ENCODE assay signal across 22 cellular contexts in the genomic region with DNA sequence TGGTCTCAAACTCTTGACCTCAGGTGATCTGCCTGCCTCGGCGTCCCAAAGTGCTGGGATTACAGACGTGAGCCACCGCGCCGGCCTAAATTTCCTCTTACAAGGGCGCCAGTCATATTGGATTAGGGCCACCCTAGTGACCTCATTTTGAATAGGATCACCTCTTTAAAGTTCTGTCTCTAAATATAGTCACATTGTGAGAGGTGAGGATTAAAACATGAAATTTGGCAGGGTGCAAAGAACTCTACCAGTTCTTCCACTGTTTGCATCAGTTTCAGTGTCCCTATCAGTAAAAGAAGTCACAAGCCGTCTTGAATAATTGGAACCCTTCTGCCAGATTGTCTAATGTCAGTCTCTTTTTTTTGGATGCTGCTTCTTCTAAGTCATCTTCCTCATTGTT. TPM values are rescaled to one million over a fixed set of nuclear protein-coding genes. Genes with fewer than 3 reads are reported as not detected.
DNase-seq lines count a peak whose midpoint lies in the region; ATAC-seq and TF ChIP-seq lines count a peak whose summit lies in the region.
"Had no signal": no experiment of that assay in that cellular context is flagged by ENCODE, and none has a peak within 500 bp of the region (broad histone marks: within the 10 kb centered on the region; RNA-seq: fewer than 3 reads in every experiment).

No MANE protein-coding gene starts in this region.

- H3K36me3 ChIP-seq in hepatocyte (replicated peaks; ENCODE audit: insufficient read depth, low read depth) (no peaks in the 10 kb centered on the region), vagina (no peaks in the 10 kb centered on the region), esophagus squamous epithelium (no peaks in the 10 kb centered on the region)

- TF ChIP-seq POLR2A in vagina (IDR thresholded peaks at IDR 0.05): no peak
- TF ChIP-seq POLR2A in esophagus squamous epithelium (IDR thresholded peaks at IDR 0.05): no peak

- no peak for DNase-seq in left ventricle myocardium superior
- no peak for DNase-seq in left cardiac atrium
- DNase-seq in NCI-H82 treated with DMSO at 0.1 percent for 48 hours (lab: John Stamatoyannopoulos, UW; ENCODE audit: unreplicated experiment): peak; percentile 71
- DNase-seq in hepatocyte (ENCODE audit: low spot score): no peak
- no peak for DNase-seq in vagina (ENCODE audit: extremely low spot score in 2 of 2)
- no peak for DNase-seq in chondrocyte (ENCODE audit: low spot score)
- no peak for DNase-seq in esophagus squamous epithelium (lab: John Stamatoyannopoulos, UW)
- no peak for DNase-seq in NCI-H1417 treated with DMSO at 0.1 percent for 48 hours (lab: John Stamatoyannopoulos, UW)
- DNase-seq: activated CD4-positive, alpha-beta T cell treated with anti-CD3 and anti-CD28 coated beads for 4 hours; activated naive CD8-positive, alpha-beta T cell treated with anti-CD3 and anti-CD28 coated beads, Interleukin-2, amount 10 ng/mL, durations not matched to agents 7 days and 5 days; central memory CD4-positive, alpha-beta T cell; dorsolateral prefrontal cortex; NCI-H146; NCI-H510A; nucleus accumbens; stimulated activated CD4-positive, alpha-beta T cell treated with anti-CD3 and anti-CD28 coated beads, Interleukin-12 subunit alpha, Interleukin-12 subunit beta, amount 100 ng/mL, for 4 hours; stimulated activated CD4-positive, alpha-beta T cell treated with anti-CD3 and anti-CD28 coated beads, Interleukin-4, amount 100 ng/mL, for 24 hours; stimulated activated naive CD4-positive, alpha-beta T cell treated with Interleukin-2 at 50 U/mL for 16 hours had no signal

- peaks cover 9% of the 10 kb centered on the region for H4K20me1 ChIP-seq in hepatocyte (ENCODE audit: insufficient read depth, poor library complexity, severe bottlenecking)

- ATAC-seq in left ventricle myocardium superior (peak; percentile 43), left cardiac atrium (no peak)

- intact Hi-C loops in left ventricle myocardium superior (cut with micrococcal nuclease) (no loop called here), left cardiac atrium (cut with DNase I) (no loop called here), vagina (cut with DNase I) (no loop called here), esophagus squamous epithelium (cut with DNase I) (no loop called here)

- no peak overlapping the region for H2AFZ ChIP-seq in hepatocyte

- no peak overlapping the region for H3K27ac Mint-ChIP-seq in chondrocyte (ENCODE audit: unreplicated experiment)
- H3K27ac Mint-ChIP-seq: activated naive CD8-positive, alpha-beta T cell treated with anti-CD3 and anti-CD28 coated beads, Interleukin-2, amount 10 ng/mL, durations not matched to agents 7 days and 5 days; activated T-helper 1 cell treated with anti-CD3 and anti-CD28 coated beads, Interleukin-12 subunit alpha, Interleukin-12 subunit beta, Interleukin-2, Interleukin-4 antibody, amounts not matched to agents 30 ng/mL and 10 ng/mL and 1 ng/mL, durations not matched to agents 14 hours and 24 hours and 36 hours; T-helper 1 cell treated with Interleukin-12 subunit alpha and Interleukin-12 subunit beta and Interleukin-4 antibody, amounts not matched to agents 30 μg/mL and 1 μg/mL, for 36 hours had no signal

- H3K27ac ChIP-seq in hepatocyte (peak overlapping the region; percentile 24), vagina (peak overlapping the region; percentile 57), esophagus squamous epithelium (no peak overlapping the region)

- no peaks in the 10 kb centered on the region for H3K27me3 Mint-ChIP-seq in chondrocyte (ENCODE audit: low read depth)
- H3K27me3 Mint-ChIP-seq: activated naive CD8-positive, alpha-beta T cell treated with anti-CD3 and anti-CD28 coated beads, Interleukin-2, amount 10 ng/mL, durations not matched to agents 7 days and 5 days; memory B cell had no signal

- peaks cover 84% of the 10 kb centered on the region for H3K79me2 ChIP-seq in hepatocyte

- H3K36me3 Mint-ChIP-seq in chondrocyte (ENCODE audit: low read depth): peaks cover 1% of the 10 kb centered on the region

- H3K9me2 ChIP-seq in hepatocyte (replicated peaks; ENCODE audit: insufficient read depth): no peaks in the 10 kb centered on the region

- H3K4me1 ChIP-seq in hepatocyte (ENCODE audit: insufficient read depth): no peaks in the 10 kb centered on the region
- H3K4me1 ChIP-seq in vagina: peaks cover 28% of the 10 kb centered on the region
- peaks cover 14 to 66% (median 29%) of the 10 kb centered on the region in 3 donors for H3K4me1 ChIP-seq in esophagus squamous epithelium

- 94% methylated on average over 8 of the region's 8 CpGs for WGBS in hepatocyte (ENCODE audit: low lambda C conversion rate, missing lambda C conversion rate)
- 69 to 88% methylated on average over 1 to 8 of the region's 8 CpGs for WGBS in esophagus squamous epithelium, 2 donors

- H3K4me3 ChIP-seq in hepatocyte: no peak overlapping the region
- H3K4me3 ChIP-seq in vagina: no peak overlapping the region
- H3K4me3 ChIP-seq in esophagus squamous epithelium: no peak overlapping the region
- H3K4me3 ChIP-seq: dorsolateral prefrontal cortex had no signal

- no peak overlapping the region for H3K4me2 ChIP-seq in hepatocyte

- H3K9me3 ChIP-seq in hepatocyte (ENCODE audit: low read depth) (no peaks in the 10 kb centered on the region), vagina (no peaks in the 10 kb centered on the region), esophagus squamous epithelium (no peaks in the 10 kb centered on the region)

- H3K4me1 Mint-ChIP-seq in chondrocyte (ENCODE audit: low read depth): peaks cover 49% of the 10 kb centered on the region

- no peaks in the 10 kb centered on the region for H3K27me3 ChIP-seq in hepatocyte
- H3K27me3 ChIP-seq in vagina: no peaks in the 10 kb centered on the region
- H3K27me3 ChIP-seq in esophagus squamous epithelium: no peaks in the 10 kb centered on the region
- H3K27me3 ChIP-seq: dorsolateral prefrontal cortex had no signal

- H3K9me3 Mint-ChIP-seq in chondrocyte (ENCODE audit: low read depth): no peaks in the 10 kb centered on the region
- H3K9me3 Mint-ChIP-seq: activated naive CD8-positive, alpha-beta T cell treated with anti-CD3 and anti-CD28 coated beads, Interleukin-2, amount 10 ng/mL, durations not matched to agents 7 days and 5 days; activated T-helper 1 cell treated with anti-CD3 and anti-CD28 coated beads, Interleukin-12 subunit alpha, Interleukin-12 subunit beta, Interleukin-2, Interleukin-4 antibody, amounts not matched to agents 30 ng/mL and 10 ng/mL and 1 ng/mL, durations not matched to agents 14 hours and 24 hours and 36 hours; CD14-positive monocyte; memory B cell; T-helper 1 cell treated with Interleukin-12 subunit alpha and Interleukin-12 subunit beta and Interleukin-4 antibody, amounts not matched to agents 30 μg/mL and 1 μg/mL, for 36 hours had no signal

- TF ChIP-seq CTCF in hepatocyte (IDR thresholded peaks at IDR 0.05; ENCODE audit: poor library complexity) (no peak), vagina (IDR thresholded peaks at IDR 0.05) (no peak), chondrocyte (IDR thresholded peaks at IDR 0.05) (no peak), esophagus squamous epithelium (IDR thresholded peaks at IDR 0.05) (no peak)

- H3K4me3 Mint-ChIP-seq in chondrocyte (ENCODE audit: unreplicated experiment): no peak overlapping the region
- H3K4me3 Mint-ChIP-seq: activated naive CD8-positive, alpha-beta T cell treated with anti-CD3 and anti-CD28 coated beads, Interleukin-2, amount 10 ng/mL, durations not matched to agents 7 days and 5 days; activated T-helper 1 cell treated with anti-CD3 and anti-CD28 coated beads, Interleukin-12 subunit alpha, Interleukin-12 subunit beta, Interleukin-2, Interleukin-4 antibody, amounts not matched to agents 30 ng/mL and 10 ng/mL and 1 ng/mL, durations not matched to agents 14 hours and 24 hours and 36 hours; CD14-positive monocyte; T-helper 1 cell treated with Interleukin-12 subunit alpha and Interleukin-12 subunit beta and Interleukin-4 antibody, amounts not matched to agents 30 μg/mL and 1 μg/mL, for 36 hours had no signal

RNA-seq across cellular contexts. Expression of gene NCOA3, which starts 56.6 kb away (rescaled TPM):
- total RNA-seq in left ventricle myocardium superior (23.3 TPM), left cardiac atrium (10 to 100 TPM; 18.6 to 25.2 TPM), hepatocyte (27.0 and 28.6 TPM in 2 replicates), vagina (47.1 TPM), chondrocyte (38.1 to 56.0 TPM (median 45.2 TPM) in 3 replicates), esophagus squamous epithelium (10 to 100 TPM; 26.7 to 40.2 (median 34.5) TPM)
- polyA plus RNA-seq in hepatocyte: 12.5 and 12.7 TPM in 2 replicates

Comparison
In these comparisons a context has a peak if more than half of its experiments do, and no peak if none do; other contexts are left out.
1. H3K27ac ChIP-seq: peak in hepatocyte (single experiment) and vagina (single experiment); none in esophagus squamous epithelium (0 of 4).